Comparison of ENCODE assay signal across 8 cellular contexts in the genomic region with DNA sequence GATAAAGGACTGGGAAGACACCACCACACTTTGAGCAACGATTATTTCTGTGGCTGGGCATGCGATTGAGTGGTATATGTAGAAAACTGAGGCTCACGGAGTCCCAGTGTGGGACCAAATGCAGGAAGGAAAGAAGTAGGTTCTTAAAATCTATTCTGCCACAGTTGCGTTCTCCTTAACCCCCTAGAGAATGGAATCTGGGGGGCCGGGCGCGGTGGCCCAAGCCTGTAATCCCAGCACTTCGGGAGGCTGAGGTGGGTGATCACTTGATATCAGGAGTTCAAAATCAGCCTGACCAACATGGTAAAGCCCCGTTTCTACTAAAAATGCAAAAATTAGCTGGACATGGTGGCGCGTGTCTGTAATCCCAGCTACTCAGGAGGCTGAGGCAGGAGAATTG.
"Had no signal": no experiment of that assay in that cellular context is flagged by ENCODE, and none has a peak within 500 bp of the region (broad histone marks: within the 10 kb centered on the region; RNA-seq: fewer than 3 reads in every experiment).

No MANE protein-coding gene starts in this region.

- H3K4me3 ChIP-seq: GM12878 had no signal

- FAIRE-seq: G401.6, GM12878, GM12891, GM12892, GM18507, GM19239 had no signal

- DNase-seq: GDM1, GF-D8 had no signal

- ATAC-seq: GM12878 had no signal
